Comparison of ENCODE assay signal across 8 cellular contexts in the genomic region with DNA sequence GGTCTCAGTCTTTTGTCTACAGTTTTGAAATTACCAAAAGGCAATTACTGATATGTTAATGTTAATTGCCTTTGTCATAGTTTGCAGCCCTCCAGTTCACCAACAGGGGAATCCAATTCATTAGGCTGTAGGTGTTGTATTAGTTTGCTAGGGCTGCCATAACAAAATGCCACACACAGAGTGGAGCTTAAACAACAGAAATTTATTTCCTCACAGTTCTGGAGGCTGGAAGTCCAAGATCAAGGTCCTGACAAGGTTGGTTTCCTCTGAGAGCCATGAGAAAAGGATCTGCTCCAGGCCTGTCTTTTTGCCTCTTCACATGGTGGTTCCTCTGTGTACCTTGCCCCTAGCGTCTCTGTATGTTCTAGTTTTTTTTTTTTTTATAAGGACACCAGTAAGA. TPM values are rescaled to one million over a fixed set of nuclear protein-coding genes. Genes with fewer than 3 reads are reported as not detected.
DNase-seq lines count a peak whose midpoint lies in the region; ATAC-seq lines count a peak whose summit lies in the region.

No MANE protein-coding gene starts in this region.

- no peaks in the 10 kb centered on the region for H3K27me3 Mint-ChIP-seq in T-helper 1 cell treated with Interleukin-12 subunit alpha and Interleukin-12 subunit beta and Interleukin-4 antibody, amounts not matched to agents 30 μg/mL and 1 μg/mL, for 36 hours (ENCODE audit: low read depth)
- H3K27me3 Mint-ChIP-seq in activated T-helper 1 cell treated with anti-CD3 and anti-CD28 coated beads, Interleukin-12 subunit alpha, Interleukin-12 subunit beta, Interleukin-2, Interleukin-4 antibody, amounts not matched to agents 30 ng/mL and 10 ng/mL and 1 ng/mL, durations not matched to agents 14 hours and 24 hours and 36 hours (ENCODE audit: insufficient read depth) = peaks cover 4% of the 10 kb centered on the region
- no peaks in the 10 kb centered on the region for H3K27me3 Mint-ChIP-seq in stimulated activated naive CD8-positive, alpha-beta T cell treated with anti-CD3 and anti-CD28 coated beads, Interleukin-15, amount 100 ng/mL, for 72 hours

- H3K36me3 Mint-ChIP-seq in T-helper 1 cell treated with Interleukin-12 subunit alpha and Interleukin-12 subunit beta and Interleukin-4 antibody, amounts not matched to agents 30 μg/mL and 1 μg/mL, for 36 hours (ENCODE audit: low read depth) = peaks cover 52% of the 10 kb centered on the region
- H3K36me3 Mint-ChIP-seq in activated T-helper 1 cell treated with anti-CD3 and anti-CD28 coated beads, Interleukin-12 subunit alpha, Interleukin-12 subunit beta, Interleukin-2, Interleukin-4 antibody, amounts not matched to agents 30 ng/mL and 10 ng/mL and 1 ng/mL, durations not matched to agents 14 hours and 24 hours and 36 hours (ENCODE audit: low read depth) = peaks cover 42% of the 10 kb centered on the region

- intact Hi-C loops in activated T-helper 1 cell treated with anti-CD3 and anti-CD28 coated beads, Interleukin-12 subunit alpha, Interleukin-12 subunit beta, Interleukin-2, Interleukin-4 antibody, amounts not matched to agents 30 ng/mL and 10 ng/mL and 1 ng/mL, durations not matched to agents 14 hours and 24 hours and 36 hours (cut with micrococcal nuclease) = loop anchor here (2.0 to 5.0 kb wide), 4 partner anchors 135 to 458 kb away; no protein-coding TSS in a partner anchor

- peak overlapping the region; percentile 21 for H3K27ac Mint-ChIP-seq in T-helper 1 cell treated with Interleukin-12 subunit alpha and Interleukin-12 subunit beta and Interleukin-4 antibody, amounts not matched to agents 30 μg/mL and 1 μg/mL, for 36 hours
- peak overlapping the region; percentile 100 for H3K27ac Mint-ChIP-seq in activated T-helper 1 cell treated with anti-CD3 and anti-CD28 coated beads, Interleukin-12 subunit alpha, Interleukin-12 subunit beta, Interleukin-2, Interleukin-4 antibody, amounts not matched to agents 30 ng/mL and 10 ng/mL and 1 ng/mL, durations not matched to agents 14 hours and 24 hours and 36 hours
- no peak overlapping the region for H3K27ac Mint-ChIP-seq in stimulated activated naive CD8-positive, alpha-beta T cell treated with anti-CD3 and anti-CD28 coated beads, Interleukin-15, amount 100 ng/mL, for 72 hours

- DNase-seq in T-helper 1 cell (no peak), Kasumi-1 (lab: John Stamatoyannopoulos, UW) (no peak), DMS53 treated with DMSO at 0.1 percent for 48 hours (lab: John Stamatoyannopoulos, UW; ENCODE audit: unreplicated experiment) (no peak), GDM1 (lab: John Stamatoyannopoulos, UW) (no peak)
- no peak for DNase-seq in activated T-helper 1 cell treated with anti-CD3 and anti-CD28 coated beads, Interleukin-12 subunit alpha, Interleukin-12 subunit beta, Interleukin-2, Interleukin-4 antibody, amounts not matched to agents 30 ng/mL and 10 ng/mL and 1 ng/mL, durations not matched to agents 14 hours and 24 hours and 36 hours (ENCODE audit: low spot score)
- DNase-seq in stimulated activated naive CD8-positive, alpha-beta T cell treated with anti-CD3 and anti-CD28 coated beads, Interleukin-15, amount 100 ng/mL, for 72 hours = no peak

- peaks cover 32% of the 10 kb centered on the region for H3K4me1 Mint-ChIP-seq in T-helper 1 cell treated with Interleukin-12 subunit alpha and Interleukin-12 subunit beta and Interleukin-4 antibody, amounts not matched to agents 30 μg/mL and 1 μg/mL, for 36 hours (ENCODE audit: low read depth)
- H3K4me1 Mint-ChIP-seq in activated T-helper 1 cell treated with anti-CD3 and anti-CD28 coated beads, Interleukin-12 subunit alpha, Interleukin-12 subunit beta, Interleukin-2, Interleukin-4 antibody, amounts not matched to agents 30 ng/mL and 10 ng/mL and 1 ng/mL, durations not matched to agents 14 hours and 24 hours and 36 hours (ENCODE audit: low read depth) = peaks cover 58% of the 10 kb centered on the region
- H3K4me1 Mint-ChIP-seq in stimulated activated naive CD8-positive, alpha-beta T cell treated with anti-CD3 and anti-CD28 coated beads, Interleukin-15, amount 100 ng/mL, for 72 hours = peaks cover 53% of the 10 kb centered on the region

- H3K4me3 ChIP-seq in iPS-18c (ENCODE audit: insufficient read depth, low read depth, low read length) = peak overlapping the region; percentile 96; the same call in 1 of the 2 replicates

- no peaks in the 10 kb centered on the region for H3K9me3 Mint-ChIP-seq in T-helper 1 cell treated with Interleukin-12 subunit alpha and Interleukin-12 subunit beta and Interleukin-4 antibody, amounts not matched to agents 30 μg/mL and 1 μg/mL, for 36 hours
- no peaks in the 10 kb centered on the region for H3K9me3 Mint-ChIP-seq in activated T-helper 1 cell treated with anti-CD3 and anti-CD28 coated beads, Interleukin-12 subunit alpha, Interleukin-12 subunit beta, Interleukin-2, Interleukin-4 antibody, amounts not matched to agents 30 ng/mL and 10 ng/mL and 1 ng/mL, durations not matched to agents 14 hours and 24 hours and 36 hours
- H3K9me3 Mint-ChIP-seq in stimulated activated naive CD8-positive, alpha-beta T cell treated with anti-CD3 and anti-CD28 coated beads, Interleukin-15, amount 100 ng/mL, for 72 hours = no peaks in the 10 kb centered on the region

- ATAC-seq in stimulated activated naive CD8-positive, alpha-beta T cell treated with anti-CD3 and anti-CD28 coated beads, Interleukin-15, amount 100 ng/mL, for 72 hours = no peak

- H3K9me3 ChIP-seq in iPS-18c (ENCODE audit: control insufficient read depth, insufficient read depth, low read length) = no peaks in the 10 kb centered on the region

- peak overlapping the region; percentile 100 for H3K4me3 Mint-ChIP-seq in T-helper 1 cell treated with Interleukin-12 subunit alpha and Interleukin-12 subunit beta and Interleukin-4 antibody, amounts not matched to agents 30 μg/mL and 1 μg/mL, for 36 hours
- peak overlapping the region; percentile 100 for H3K4me3 Mint-ChIP-seq in activated T-helper 1 cell treated with anti-CD3 and anti-CD28 coated beads, Interleukin-12 subunit alpha, Interleukin-12 subunit beta, Interleukin-2, Interleukin-4 antibody, amounts not matched to agents 30 ng/mL and 10 ng/mL and 1 ng/mL, durations not matched to agents 14 hours and 24 hours and 36 hours
- peak overlapping the region; percentile 93 to 100 for H3K4me3 Mint-ChIP-seq in stimulated activated naive CD8-positive, alpha-beta T cell treated with anti-CD3 and anti-CD28 coated beads, Interleukin-15, amount 100 ng/mL, for 72 hours

RNA-seq across cellular contexts. Expression of a gene that starts 1.3 kb away (rescaled TPM):
- total RNA-seq in activated T-helper 1 cell treated with anti-CD3 and anti-CD28 coated beads, Interleukin-12 subunit alpha, Interleukin-12 subunit beta, Interleukin-2, Interleukin-4 antibody, amounts not matched to agents 30 ng/mL and 10 ng/mL and 1 ng/mL, durations not matched to agents 14 hours and 24 hours and 36 hours = 48.1 and 52.0 TPM in 2 replicates

RNA-seq across cellular contexts. Expression of a gene that starts 17.6 kb away (rescaled TPM):
- 11.3 and 11.7 TPM in 2 replicates for total RNA-seq in activated T-helper 1 cell treated with anti-CD3 and anti-CD28 coated beads, Interleukin-12 subunit alpha, Interleukin-12 subunit beta, Interleukin-2, Interleukin-4 antibody, amounts not matched to agents 30 ng/mL and 10 ng/mL and 1 ng/mL, durations not matched to agents 14 hours and 24 hours and 36 hours

Comparison
In these comparisons a context has a peak if more than half of its experiments do, and no peak if none do; other contexts are left out.
1. H3K27ac Mint-ChIP-seq: peak in T-helper 1 cell treated with Interleukin-12 subunit alpha and Interleukin-12 subunit beta and Interleukin-4 antibody, amounts not matched to agents 30 μg/mL and 1 μg/mL, for 36 hours (single experiment) and activated T-helper 1 cell treated with anti-CD3 and anti-CD28 coated beads, Interleukin-12 subunit alpha, Interleukin-12 subunit beta, Interleukin-2, Interleukin-4 antibody, amounts not matched to agents 30 ng/mL and 10 ng/mL and 1 ng/mL, durations not matched to agents 14 hours and 24 hours and 36 hours (single experiment); none in stimulated activated naive CD8-positive, alpha-beta T cell treated with anti-CD3 and anti-CD28 coated beads, Interleukin-15, amount 100 ng/mL, for 72 hours (0 of 2).
2. Peak in every context shown above with its lines, with median percentiles within 50 percentile points of each other: H3K4me3 Mint-ChIP-seq.